Comparison of ENCODE assay signal across 8 cellular contexts in the genomic region with DNA sequence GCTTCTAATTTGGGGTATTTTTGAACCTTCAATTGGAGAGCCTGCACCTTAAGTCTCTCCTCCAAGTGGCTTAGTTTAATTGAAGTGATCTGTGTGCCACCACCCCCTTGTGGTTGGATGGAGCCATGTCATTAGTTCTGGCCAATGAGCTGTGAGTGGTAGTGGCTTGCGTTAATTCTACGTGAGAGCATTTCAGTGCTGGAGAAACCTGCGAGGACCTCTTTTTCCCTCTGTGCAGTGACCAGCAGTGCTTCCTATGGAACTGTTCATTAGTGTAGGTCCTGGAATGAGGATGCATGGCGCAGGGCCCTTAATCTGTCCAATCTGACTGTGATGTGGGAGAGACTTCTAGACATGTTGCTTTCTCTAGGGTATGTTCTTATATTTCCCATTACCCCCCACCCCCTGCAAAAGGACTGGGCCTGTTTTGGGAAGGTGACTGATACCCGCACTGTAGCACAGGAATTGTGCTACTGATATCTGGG. TPM values are rescaled to one million over a fixed set of nuclear protein-coding genes. Genes with fewer than 3 reads are reported as not detected.
DNase-seq lines count a peak whose midpoint lies in the region; ATAC-seq and TF ChIP-seq lines count a peak whose summit lies in the region.

No MANE protein-coding gene starts in this region.

- peak; percentile 59 for DNase-seq in EL
- DNase-seq in Jurkat, Clone E6-1 (ENCODE audit: low read depth, low spot score): peak; percentile 78
- peak; percentile 90 for DNase-seq in SK-MEL-5 (ENCODE audit: low read depth, low spot score)
- peak; percentile 40 to 64 for DNase-seq in activated naive CD4-positive, alpha-beta T cell treated with anti-CD3 and anti-CD28 coated beads, Interleukin-2, amount 50 U/mL, for 72 hours (ENCODE audit: low spot score in 2 of 2)
- peak; percentile 39 for DNase-seq in left ventricle myocardium inferior
- no peak for DNase-seq in retinal pigment epithelial cell (ENCODE audit: low read depth)
- no peak for DNase-seq in KG1 (lab: John Stamatoyannopoulos, UW)

- peak overlapping the region; percentile 92 to 95 for H3K27ac Mint-ChIP-seq in activated naive CD4-positive, alpha-beta T cell treated with anti-CD3 and anti-CD28 coated beads, Interleukin-2, amount 50 U/mL, for 72 hours

- H3K27ac ChIP-seq in left ventricle myocardium inferior (replicated peaks): no peak overlapping the region

- in situ Hi-C loops in SK-MEL-5 (cut with HindIII; ENCODE audit: low pct_unique_long_range_greater_than_20kb, low sequenced_read_pairs): no loop called here

- peaks cover 23 to 46% of the 10 kb centered on the region in 2 donors for H3K36me3 Mint-ChIP-seq in activated naive CD4-positive, alpha-beta T cell treated with anti-CD3 and anti-CD28 coated beads, Interleukin-2, amount 50 U/mL, for 72 hours

- H3K4me1 ChIP-seq in left ventricle myocardium inferior: peaks cover 54% of the 10 kb centered on the region

- ATAC-seq in GM21529 (IDR thresholded peaks at IDR 0.05; ENCODE audit: unreplicated experiment): peak; percentile 37
- peak; percentile 28 to 39 for ATAC-seq in activated naive CD4-positive, alpha-beta T cell treated with anti-CD3 and anti-CD28 coated beads, Interleukin-2, amount 50 U/mL, for 72 hours

- H3K27me3 ChIP-seq in left ventricle myocardium inferior (ENCODE audit: low read depth): no peaks in the 10 kb centered on the region

- H3K9me3 Mint-ChIP-seq in activated naive CD4-positive, alpha-beta T cell treated with anti-CD3 and anti-CD28 coated beads, Interleukin-2, amount 50 U/mL, for 72 hours: no peaks in the 10 kb centered on the region

- peaks cover 8% of the 10 kb centered on the region for H3K36me3 ChIP-seq in left ventricle myocardium inferior

- peak; percentile 86 for TF ChIP-seq CTCF in left ventricle myocardium inferior (IDR thresholded peaks at IDR 0.05; ENCODE audit: borderline replicate concordance)
- peak; percentile 83 for TF ChIP-seq CTCF in retinal pigment epithelial cell (conservative IDR thresholded peaks at IDR 0.05; ENCODE audit: low read depth, low read length)

- no peaks in the 10 kb centered on the region for H3K9me3 ChIP-seq in left ventricle myocardium inferior (replicated peaks)

- no peak overlapping the region for H3K4me3 ChIP-seq in Jurkat, Clone E6-1 (ENCODE audit: low read length)
- H3K4me3 ChIP-seq in left ventricle myocardium inferior (no peak overlapping the region), retinal pigment epithelial cell (ENCODE audit: low read length) (no peak overlapping the region)

- intact Hi-C loops in left ventricle myocardium inferior (cut with micrococcal nuclease): no loop called here

RNA-seq across cellular contexts. Expression of a gene that starts 3.8 kb away (rescaled TPM):
- polyA plus RNA-seq in Jurkat, Clone E6-1 (2012; ENCODE audit: insufficient read depth, insufficient read length): 27.8 TPM
- total RNA-seq in SK-MEL-5 (2014; rRNA removed; shearing (Covaris generic)): 15.6 and 18.6 TPM in 2 replicates
- polyA plus RNA-seq in SK-MEL-5 (2015; cell fraction: cytosol; rRNA removed): 18.2 and 20.4 TPM in 2 replicates
- 13.2 and 20.1 TPM in 2 replicates for polyA plus RNA-seq in SK-MEL-5 (2015; cell fraction: nucleus; rRNA removed)
- 100 to 1,000 TPM in 1 of 2 donors, 10 to 100 TPM in 1; 20.3 to 239 TPM for total RNA-seq in activated naive CD4-positive, alpha-beta T cell treated with anti-CD3 and anti-CD28 coated beads, Interleukin-2, amount 50 U/mL, for 72 hours
- 7.9 TPM for total RNA-seq in left ventricle myocardium inferior

RNA-seq across cellular contexts. Expression of a gene that starts 17.1 kb away (rescaled TPM):
- 27.0 TPM for polyA plus RNA-seq in Jurkat, Clone E6-1 (2012; ENCODE audit: insufficient read depth, insufficient read length)
- 55.7 and 58.5 TPM in 2 replicates for total RNA-seq in SK-MEL-5 (2014; rRNA removed; shearing (Covaris generic))
- polyA plus RNA-seq in SK-MEL-5 (2015; cell fraction: cytosol; rRNA removed): 43.6 and 45.5 TPM in 2 replicates
- polyA plus RNA-seq in SK-MEL-5 (2015; cell fraction: nucleus; rRNA removed): 34.7 and 35.8 TPM in 2 replicates
- total RNA-seq in activated naive CD4-positive, alpha-beta T cell treated with anti-CD3 and anti-CD28 coated beads, Interleukin-2, amount 50 U/mL, for 72 hours: 10 to 100 TPM; 31.1 to 34.1 TPM
- 19.5 TPM for total RNA-seq in left ventricle myocardium inferior

RNA-seq across cellular contexts. Expression of a gene that starts 49.7 kb away (rescaled TPM):
- polyA plus RNA-seq in Jurkat, Clone E6-1 (2012; ENCODE audit: insufficient read depth, insufficient read length): 67.9 TPM
- 64.3 and 68.3 TPM in 2 replicates for total RNA-seq in SK-MEL-5 (2014; rRNA removed; shearing (Covaris generic))
- 110 and 121 TPM in 2 replicates for polyA plus RNA-seq in SK-MEL-5 (2015; cell fraction: cytosol; rRNA removed)
- polyA plus RNA-seq in SK-MEL-5 (2015; cell fraction: nucleus; rRNA removed): 112 and 130 TPM in 2 replicates
- 10 to 100 TPM; 29.5 to 66.9 TPM for total RNA-seq in activated naive CD4-positive, alpha-beta T cell treated with anti-CD3 and anti-CD28 coated beads, Interleukin-2, amount 50 U/mL, for 72 hours
- total RNA-seq in left ventricle myocardium inferior: 17.4 TPM

Comparison
In these comparisons a context has a peak if more than half of its experiments do, and no peak if none do; other contexts are left out.
1. DNase-seq: peak in EL (single experiment), Jurkat, Clone E6-1 (single experiment), SK-MEL-5 (single experiment), activated naive CD4-positive, alpha-beta T cell treated with anti-CD3 and anti-CD28 coated beads, Interleukin-2, amount 50 U/mL, for 72 hours (2 of 2) and left ventricle myocardium inferior (single experiment); none in retinal pigment epithelial cell (single experiment) and KG1 (single experiment).